Comparison of ENCODE assay signal across 13 cellular contexts in the genomic region with DNA sequence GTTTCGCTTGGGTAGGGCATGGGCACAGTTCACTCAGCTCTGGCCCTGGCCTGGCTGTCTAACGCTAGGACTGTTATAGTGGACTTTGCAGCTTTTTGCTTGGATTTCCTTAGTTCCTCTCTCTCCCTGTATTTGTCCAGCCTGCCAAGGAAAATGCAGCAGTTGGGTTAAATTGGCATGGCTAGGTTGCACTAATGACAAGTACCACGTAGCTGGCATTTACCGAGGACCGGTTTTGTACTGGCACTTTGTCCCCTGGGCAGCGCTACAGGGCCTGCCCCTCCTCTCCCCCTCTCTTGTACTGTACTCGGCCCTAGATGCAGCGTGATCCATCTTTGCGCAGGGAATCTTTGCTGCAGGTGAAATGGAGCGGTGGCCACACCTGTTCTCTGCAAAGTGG. TPM values are rescaled to one million over a fixed set of nuclear protein-coding genes. Genes with fewer than 3 reads are reported as not detected.
DNase-seq lines count a peak whose midpoint lies in the region; ATAC-seq and TF ChIP-seq lines count a peak whose summit lies in the region.
"Had no signal": no experiment of that assay in that cellular context is flagged by ENCODE, and none has a peak within 500 bp of the region (broad histone marks: within the 10 kb centered on the region; RNA-seq: fewer than 3 reads in every experiment).

No MANE protein-coding gene starts in this region.

- no peak overlapping the region for H3K4ac ChIP-seq in mesendoderm (ENCODE audit: low read depth, low read length)

- DNase-seq in left ventricle myocardium inferior (no peak), Right ventricle myocardium inferior (ENCODE audit: missing footprints) (no peak), mesendoderm (no peak), upper lobe of right lung (no peak)
- DNase-seq in activated naive CD8-positive, alpha-beta T cell treated with anti-CD3 and anti-CD28 coated beads for 36 hours = no peak
- DNase-seq: effector CD8-positive, alpha-beta T cell had no signal

- H3K4me1 ChIP-seq in left ventricle myocardium inferior = peaks cover 49% of the 10 kb centered on the region
- peaks cover 2% of the 10 kb centered on the region for H3K4me1 ChIP-seq in mesendoderm (ENCODE audit: control insufficient read depth, low read depth, low read length)
- H3K4me1 ChIP-seq in upper lobe of right lung = peaks cover 34% of the 10 kb centered on the region

- no peak overlapping the region for H2BK5ac ChIP-seq in mesendoderm (ENCODE audit: low read length)

- H3K9ac ChIP-seq in mesendoderm (ENCODE audit: low read length) = peak overlapping the region; percentile 41

- H3K4me1 Mint-ChIP-seq in activated naive CD8-positive, alpha-beta T cell treated with anti-CD3 and anti-CD28 coated beads for 36 hours = peaks cover 27% of the 10 kb centered on the region

- H3K56ac ChIP-seq in mesendoderm (ENCODE audit: low read length) = peak overlapping the region; percentile 22

- no peak overlapping the region for H3K4me2 ChIP-seq in mesendoderm (ENCODE audit: low read length)

- TF ChIP-seq CTCF in left ventricle myocardium inferior (IDR thresholded peaks at IDR 0.05; ENCODE audit: borderline replicate concordance) (no peak), upper lobe of right lung (IDR thresholded peaks at IDR 0.05) (no peak)

- H3K27me3 ChIP-seq in left ventricle myocardium inferior (ENCODE audit: low read depth) (no peaks in the 10 kb centered on the region), mesendoderm (ENCODE audit: insufficient read depth, low read length, poor library complexity) (no peaks in the 10 kb centered on the region), upper lobe of right lung (no peaks in the 10 kb centered on the region)

- H2BK120ac ChIP-seq in mesendoderm (ENCODE audit: low read depth, low read length) = no peak overlapping the region

- peaks cover 35% of the 10 kb centered on the region for H3K36me3 ChIP-seq in left ventricle myocardium inferior
- H3K36me3 ChIP-seq in mesendoderm (ENCODE audit: control insufficient read depth, insufficient read depth, low read length) = peaks cover 10% of the 10 kb centered on the region
- H3K36me3 ChIP-seq in upper lobe of right lung = peaks cover 33% of the 10 kb centered on the region

- H3K23ac ChIP-seq in mesendoderm (ENCODE audit: low read length) = no peak overlapping the region

- no peak for ATAC-seq in Right ventricle myocardium inferior
- peak; percentile 2 for ATAC-seq in upper lobe of right lung
- no peak for ATAC-seq in HG03025 (IDR thresholded peaks at IDR 0.05; ENCODE audit: low FRiP score, unreplicated experiment)
- ATAC-seq in HG02970 (IDR thresholded peaks at IDR 0.05; ENCODE audit: low FRiP score, unreplicated experiment) = no peak
- no peak for ATAC-seq in HG02623 (IDR thresholded peaks at IDR 0.05; ENCODE audit: unreplicated experiment)

- H3K79me1 ChIP-seq in mesendoderm (ENCODE audit: low read length) = peaks cover 22% of the 10 kb centered on the region

- H3K18ac ChIP-seq in mesendoderm (ENCODE audit: low read length) = no peak overlapping the region

- peaks cover 42% of the 10 kb centered on the region for H3K36me3 Mint-ChIP-seq in activated naive CD8-positive, alpha-beta T cell treated with anti-CD3 and anti-CD28 coated beads for 36 hours

- no CpG with 5 or more reads among the region's 10 CpGs for WGBS in mesendoderm (ENCODE audit: extremely low coverage, insufficient coverage, low lambda C conversion rate)

- intact Hi-C loops in left ventricle myocardium inferior (cut with micrococcal nuclease) (no loop called here), Right ventricle myocardium inferior (cut with DNase I) (loop anchor here (2.0 to 5.0 kb wide), 2 partner anchors 25 to 91 kb away; no protein-coding TSS in a partner anchor), upper lobe of right lung (cut with DNase I) (no loop called here)

- no peaks in the 10 kb centered on the region for H3K9me3 Mint-ChIP-seq in activated naive CD8-positive, alpha-beta T cell treated with anti-CD3 and anti-CD28 coated beads for 36 hours

- no peak overlapping the region for H2BK15ac ChIP-seq in mesendoderm (replicated peaks; ENCODE audit: low read depth)

- H3K79me2 ChIP-seq in mesendoderm (ENCODE audit: control insufficient read depth, insufficient read depth, low read length) = peaks cover 38% of the 10 kb centered on the region

- H3K4me3 Mint-ChIP-seq in activated naive CD8-positive, alpha-beta T cell treated with anti-CD3 and anti-CD28 coated beads for 36 hours = peak overlapping the region; percentile 98

- H3K4me3 ChIP-seq in left ventricle myocardium inferior = peak overlapping the region; percentile 99
- no peak overlapping the region for H3K4me3 ChIP-seq in mesendoderm (ENCODE audit: low read length)
- H3K4me3 ChIP-seq in upper lobe of right lung = no peak overlapping the region
- H3K4me3 ChIP-seq: prostate gland had no signal

- H2AK5ac ChIP-seq in mesendoderm (ENCODE audit: low read length) = no peak overlapping the region

- peak overlapping the region; percentile 28 for H3K27ac ChIP-seq in left ventricle myocardium inferior (replicated peaks)
- no peak overlapping the region for H3K27ac ChIP-seq in mesendoderm (ENCODE audit: low read depth, low read length)
- no peak overlapping the region for H3K27ac ChIP-seq in upper lobe of right lung
- H3K27ac ChIP-seq: C4-2B, prostate gland had no signal

- H4K5ac ChIP-seq in mesendoderm (ENCODE audit: low read length) = no peak overlapping the region

- peak overlapping the region; percentile 17 for H3K27ac Mint-ChIP-seq in activated naive CD8-positive, alpha-beta T cell treated with anti-CD3 and anti-CD28 coated beads for 36 hours

- no peaks in the 10 kb centered on the region for H3K27me3 Mint-ChIP-seq in activated naive CD8-positive, alpha-beta T cell treated with anti-CD3 and anti-CD28 coated beads for 36 hours

- H3K9me3 ChIP-seq in left ventricle myocardium inferior (replicated peaks) (no peaks in the 10 kb centered on the region), upper lobe of right lung (no peaks in the 10 kb centered on the region)
- H3K9me3 ChIP-seq: prostate gland had no signal

- H4K8ac ChIP-seq in mesendoderm (ENCODE audit: low read depth, low read length) = no peak overlapping the region

RNA-seq across cellular contexts. Expression of gene WDR5, which starts 2.4 kb away (rescaled TPM):
- total RNA-seq in left ventricle myocardium inferior = 17.7 TPM
- total RNA-seq in Right ventricle myocardium inferior = 18.2 TPM
- total RNA-seq in activated naive CD8-positive, alpha-beta T cell treated with anti-CD3 and anti-CD28 coated beads for 36 hours = 10 to 100 TPM; 64.6 to 65.6 TPM
- 50.8 TPM for polyA plus RNA-seq in mesendoderm (2013, experiment 1 of 2)
- polyA plus RNA-seq in mesendoderm (2013, experiment 2 of 2) = 52.5 TPM
- total RNA-seq in upper lobe of right lung = 26.6 TPM

RNA-seq across cellular contexts. Expression of gene RNU6ATAC, which starts 26.1 kb away (rescaled TPM):
- total RNA-seq in left ventricle myocardium inferior = 157 TPM
- 122 TPM for total RNA-seq in Right ventricle myocardium inferior
- 10 to 100 TPM; 17.0 to 22.1 TPM for total RNA-seq in activated naive CD8-positive, alpha-beta T cell treated with anti-CD3 and anti-CD28 coated beads for 36 hours
- not detected for polyA plus RNA-seq in mesendoderm (2013, experiment 1 of 2)
- polyA plus RNA-seq in mesendoderm (2013, experiment 2 of 2) = not detected
- total RNA-seq in upper lobe of right lung = 172 TPM
- total RNA-seq: LHCN-M2, NCI-H460, prostate gland had no signal
